In the genomic region with DNA sequence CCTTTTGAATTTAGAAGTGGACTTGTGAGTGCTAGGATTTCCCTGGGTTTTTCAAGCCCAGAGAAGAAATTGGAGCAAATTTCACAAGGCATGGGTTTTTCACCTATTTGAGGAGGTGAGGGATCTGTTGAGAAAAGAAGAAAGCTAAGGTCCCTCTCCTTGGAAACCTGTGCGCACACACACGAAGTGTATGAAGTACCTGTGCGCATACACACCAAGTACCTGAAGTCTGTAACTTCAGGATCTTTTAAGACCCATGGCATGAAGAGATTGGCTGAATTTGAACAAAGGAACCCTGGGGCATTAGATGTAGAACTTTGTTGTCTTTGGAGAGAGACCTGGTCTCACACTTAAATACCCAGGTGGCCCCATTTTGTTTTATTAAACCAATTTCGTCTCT, we compare ENCODE assay signal across 21 cellular contexts.
DNase-seq lines count a peak whose midpoint lies in the region; ATAC-seq and TF ChIP-seq lines count a peak whose summit lies in the region.
"Had no signal": no experiment of that assay in that cellular context is flagged by ENCODE, and none has a peak within 500 bp of the region (broad histone marks: within the 10 kb centered on the region; RNA-seq: fewer than 3 reads in every experiment).

No MANE protein-coding gene starts in this region.

- DNase-seq in left ventricle myocardium inferior (no peak), heart left ventricle (no peak), upper lobe of right lung (no peak), caudate nucleus (lab: John Stamatoyannopoulos, UW) (no peak), WTC11 (ENCODE audit: low spot score) (no peak), esophagus squamous epithelium (lab: John Stamatoyannopoulos, UW) (no peak)
- no peak for DNase-seq in naive thymus-derived CD4-positive, alpha-beta T cell
- DNase-seq: activated CD4-positive, CD25-positive, alpha-beta regulatory T cell; AML-193; brain microvascular endothelial cell; head of caudate nucleus; NCI-H1105; ovary; RPMI8226; stimulated activated naive B cell treated with anti-CD40 and anti-IgM and Interleukin-4, amounts not matched to agents 10 μg/mL and 1 μg/mL and 100 μg/mL, for 72 hours; SW 1271 had no signal

- TF ChIP-seq POLR2A in heart left ventricle (IDR thresholded peaks at IDR 0.05) (no peak), esophagus squamous epithelium (IDR thresholded peaks at IDR 0.05) (no peak)

- H3K4me3 Mint-ChIP-seq in activated naive CD8-positive, alpha-beta T cell: no peak overlapping the region
- H3K4me3 Mint-ChIP-seq in naive thymus-derived CD4-positive, alpha-beta T cell: peak overlapping the region; percentile 72 to 88 (median 80)
- H3K4me3 Mint-ChIP-seq in WTC11: no peak overlapping the region
- H3K4me3 Mint-ChIP-seq: stimulated activated naive B cell treated with anti-CD40 and anti-IgM and Interleukin-4, amounts not matched to agents 10 μg/mL and 1 μg/mL and 100 μg/mL, for 72 hours had no signal

- peak overlapping the region; percentile 93 for H3K27ac Mint-ChIP-seq in activated naive CD8-positive, alpha-beta T cell
- peak overlapping the region; percentile 94 to 99 (median 96) for H3K27ac Mint-ChIP-seq in naive thymus-derived CD4-positive, alpha-beta T cell
- no peak overlapping the region for H3K27ac Mint-ChIP-seq in WTC11
- H3K27ac Mint-ChIP-seq: stimulated activated naive B cell treated with anti-CD40 and anti-IgM and Interleukin-4, amounts not matched to agents 10 μg/mL and 1 μg/mL and 100 μg/mL, for 72 hours had no signal

- H3K27me3 ChIP-seq in left ventricle myocardium inferior (ENCODE audit: low read depth) (no peaks in the 10 kb centered on the region), heart left ventricle (no peaks in the 10 kb centered on the region), upper lobe of right lung (no peaks in the 10 kb centered on the region), esophagus squamous epithelium (no peaks in the 10 kb centered on the region)
- H3K27me3 ChIP-seq in naive thymus-derived CD4-positive, alpha-beta T cell (ENCODE audit: control insufficient read depth in 2 of 2, insufficient read depth in 2 of 2, low read length in 2 of 2): no peaks in the 10 kb centered on the region
- H3K27me3 ChIP-seq: brain microvascular endothelial cell, esophagus muscularis mucosa, ovary had no signal

- H3K4me1 Mint-ChIP-seq in activated naive CD8-positive, alpha-beta T cell (ENCODE audit: low read depth): peaks cover 55% of the 10 kb centered on the region
- peaks cover 28 to 79% (median 72%) of the 10 kb centered on the region in 7 donors for H3K4me1 Mint-ChIP-seq in naive thymus-derived CD4-positive, alpha-beta T cell
- H3K4me1 Mint-ChIP-seq in WTC11: peaks cover 46% of the 10 kb centered on the region

- CTCF ChIA-PET in naive thymus-derived CD4-positive, alpha-beta T cell (lab: Charles Lee): interaction anchor here (0.8 to 18.0 kb wide), 4 partner anchors 10 to 72 kb away, joined by 3 to 224 read pairs (median 7); no protein-coding TSS in a partner anchor
- CTCF ChIA-PET in WTC11 (lab: Charles Lee): interaction anchor here (1.0 to 1.6 kb wide), 4 partner anchors 8 to 165 kb away, joined by 3 to 7 read pairs (median 5); no protein-coding TSS in a partner anchor

- H3K36me3 Mint-ChIP-seq in activated naive CD8-positive, alpha-beta T cell: peaks cover 8% of the 10 kb centered on the region
- peaks cover 4 to 36% (median 7%) of the 10 kb centered on the region in 5 donors for H3K36me3 Mint-ChIP-seq in naive thymus-derived CD4-positive, alpha-beta T cell
- no peaks in the 10 kb centered on the region for H3K36me3 Mint-ChIP-seq in WTC11
- H3K36me3 Mint-ChIP-seq: stimulated activated naive B cell treated with anti-CD40 and anti-IgM and Interleukin-4, amounts not matched to agents 10 μg/mL and 1 μg/mL and 100 μg/mL, for 72 hours had no signal

- H3K27me3 Mint-ChIP-seq in activated naive CD8-positive, alpha-beta T cell: no peaks in the 10 kb centered on the region
- H3K27me3 Mint-ChIP-seq in naive thymus-derived CD4-positive, alpha-beta T cell: no peaks in the 10 kb centered on the region
- no peaks in the 10 kb centered on the region for H3K27me3 Mint-ChIP-seq in WTC11 (ENCODE audit: low read depth)

- H3K4me1 ChIP-seq in left ventricle myocardium inferior: peaks cover 28% of the 10 kb centered on the region
- peaks cover 0 to 32% (median 5%) of the 10 kb centered on the region in 12 donors for H3K4me1 ChIP-seq in heart left ventricle
- H3K4me1 ChIP-seq in naive thymus-derived CD4-positive, alpha-beta T cell (ENCODE audit: control insufficient read depth in 2 of 2, insufficient read depth in 2 of 2, low read length in 2 of 2): peaks cover 29 to 35% of the 10 kb centered on the region in 2 donors
- H3K4me1 ChIP-seq in upper lobe of right lung: peaks cover 37% of the 10 kb centered on the region
- peaks cover 0 to 17% (median 0%) of the 10 kb centered on the region in 3 donors for H3K4me1 ChIP-seq in esophagus squamous epithelium

- H3K27ac ChIP-seq in left ventricle myocardium inferior (replicated peaks) (peak overlapping the region; percentile 57), heart left ventricle (peak overlapping the region in 6 of 12 donors; percentile 18 to 79 (median 54)), upper lobe of right lung (peak overlapping the region; percentile 77), caudate nucleus (ENCODE audit: low read depth, low read length) (no peak overlapping the region), esophagus squamous epithelium (peak overlapping the region in 1 of 4 donors; percentile 3)
- peak overlapping the region; percentile 66 for H3K27ac ChIP-seq in naive thymus-derived CD4-positive, alpha-beta T cell (ENCODE audit: low read depth, low read length)
- H3K27ac ChIP-seq: brain microvascular endothelial cell, ovary had no signal

- WGBS in heart left ventricle, 4 donors: 91 to 95% (median 94%) methylated on average over 4 of the region's 4 CpGs
- 88 to 92% methylated on average over 4 of the region's 4 CpGs for WGBS in esophagus squamous epithelium, 2 donors

- intact Hi-C loops in left ventricle myocardium inferior (cut with micrococcal nuclease): no loop called here
- intact Hi-C loops in heart left ventricle (cut with DNase I): no loop called here
- intact Hi-C loops in naive thymus-derived CD4-positive, alpha-beta T cell (cut with micrococcal nuclease): loop anchor here in 1 of 2 donors (2.0 to 10.0 kb wide), 4 partner anchors 188 to 768 kb away; a partner anchor contains a TSS
- intact Hi-C loops in upper lobe of right lung (cut with DNase I): no loop called here
- intact Hi-C loops in esophagus squamous epithelium (cut with DNase I): no loop called here

- POLR2A ChIA-PET in naive thymus-derived CD4-positive, alpha-beta T cell (lab: Charles Lee): interaction anchor here (0.6 to 4.6 kb wide), 11 partner anchors 11 to 1416 kb away, joined by 3 to 26 read pairs (median 7); no protein-coding TSS in a partner anchor
- POLR2A ChIA-PET in WTC11 (lab: Charles Lee): no interaction called here

- H3K4me3 ChIP-seq in left ventricle myocardium inferior: no peak overlapping the region
- no peak overlapping the region for H3K4me3 ChIP-seq in heart left ventricle
- no peak overlapping the region for H3K4me3 ChIP-seq in naive thymus-derived CD4-positive, alpha-beta T cell (ENCODE audit: low read length)
- no peak overlapping the region for H3K4me3 ChIP-seq in upper lobe of right lung
- no peak overlapping the region for H3K4me3 ChIP-seq in esophagus squamous epithelium
- H3K4me3 ChIP-seq: esophagus muscularis mucosa, K562, ovary, skin epidermis had no signal

- H3K9me3 ChIP-seq in left ventricle myocardium inferior (replicated peaks) (no peaks in the 10 kb centered on the region), heart left ventricle (no peaks in the 10 kb centered on the region), upper lobe of right lung (no peaks in the 10 kb centered on the region), esophagus squamous epithelium (no peaks in the 10 kb centered on the region)
- no peaks in the 10 kb centered on the region for H3K9me3 ChIP-seq in naive thymus-derived CD4-positive, alpha-beta T cell (ENCODE audit: control insufficient read depth in 2 of 3, low read length in 3 of 3)
- H3K9me3 ChIP-seq: esophagus muscularis mucosa, ovary had no signal

- no peak for TF ChIP-seq CTCF in left ventricle myocardium inferior (IDR thresholded peaks at IDR 0.05; ENCODE audit: borderline replicate concordance)
- no peak for TF ChIP-seq CTCF in heart left ventricle (IDR thresholded peaks at IDR 0.05)
- TF ChIP-seq CTCF in upper lobe of right lung (IDR thresholded peaks at IDR 0.05): no peak
- no peak for TF ChIP-seq CTCF in WTC11 (IDR thresholded peaks at IDR 0.05)
- TF ChIP-seq CTCF in esophagus squamous epithelium (IDR thresholded peaks at IDR 0.05): no peak

- H3K36me3 ChIP-seq in left ventricle myocardium inferior (no peaks in the 10 kb centered on the region), heart left ventricle (no peaks in the 10 kb centered on the region), upper lobe of right lung (no peaks in the 10 kb centered on the region), esophagus squamous epithelium (no peaks in the 10 kb centered on the region)
- no peaks in the 10 kb centered on the region for H3K36me3 ChIP-seq in naive thymus-derived CD4-positive, alpha-beta T cell (ENCODE audit: control insufficient read depth in 2 of 3, insufficient read depth in 3 of 3, low read length in 3 of 3)
- H3K36me3 ChIP-seq: brain microvascular endothelial cell, esophagus muscularis mucosa, ovary had no signal

- H3K9me3 Mint-ChIP-seq in activated naive CD8-positive, alpha-beta T cell (ENCODE audit: low read depth): no peaks in the 10 kb centered on the region
- H3K9me3 Mint-ChIP-seq in naive thymus-derived CD4-positive, alpha-beta T cell: peaks cover 0 to 13% (median 0%) of the 10 kb centered on the region in 11 donors
- peaks cover 8% of the 10 kb centered on the region for H3K9me3 Mint-ChIP-seq in WTC11
- H3K9me3 Mint-ChIP-seq: activated T-helper 2 cell treated with anti-CD3 and anti-CD28 coated beads, Interferon-gamma antibody, Interleukin-2, Interleukin-4, amounts not matched to agents 10 μg/mL and 5 μg/mL and 100 μg/mL, durations not matched to agents 14 hours and 24 hours and 36 hours had no signal

- ATAC-seq in heart left ventricle: no peak
- no peak for ATAC-seq in naive thymus-derived CD4-positive, alpha-beta T cell
- ATAC-seq in upper lobe of right lung: peak; percentile 59
- ATAC-seq in WTC11: no peak
- ATAC-seq: K562; stimulated activated naive B cell treated with anti-CD40 and anti-IgM and Interleukin-4, amounts not matched to agents 10 μg/mL and 1 μg/mL and 100 μg/mL, for 72 hours had no signal

Comparison
In these comparisons a context has a peak if more than half of its experiments do, and no peak if none do; other contexts are left out.
1. H3K4me3 Mint-ChIP-seq: peak in naive thymus-derived CD4-positive, alpha-beta T cell (10 of 10); none in activated naive CD8-positive, alpha-beta T cell (single experiment) and WTC11 (single experiment).